Comparison of ENCODE assay signal across 20 cellular contexts in the genomic region with DNA sequence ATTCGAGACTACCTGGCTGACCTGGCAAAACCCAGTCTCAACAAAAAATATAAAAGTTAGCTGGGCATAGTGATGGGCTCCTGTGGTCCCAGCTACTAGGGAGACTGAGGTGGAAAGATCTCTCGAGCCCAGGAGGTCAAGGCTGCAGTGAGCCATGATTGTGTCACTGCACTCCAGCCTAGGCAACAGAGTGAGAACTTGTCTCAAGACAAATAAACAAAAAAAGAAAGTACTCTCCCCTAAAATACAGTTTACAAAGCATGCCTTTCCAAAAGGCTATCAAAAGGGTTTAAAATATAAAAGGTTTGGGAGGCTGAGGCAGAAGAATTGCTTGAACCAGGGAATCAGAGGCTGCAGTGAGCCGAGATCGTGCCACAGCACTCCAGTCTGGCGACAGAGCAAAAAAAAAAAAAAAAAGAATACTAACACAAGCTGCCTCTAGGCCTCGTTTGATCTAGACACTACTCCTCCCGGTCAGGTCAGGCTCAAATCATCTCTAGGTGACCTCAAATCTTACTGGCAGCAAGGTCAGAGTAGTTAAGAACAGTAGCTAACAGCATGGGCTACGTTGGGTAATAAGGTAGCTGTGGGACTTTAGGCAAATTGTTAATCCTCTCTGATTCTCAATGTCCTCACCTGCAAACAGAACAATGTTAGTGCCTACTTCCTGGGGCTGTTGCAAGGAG. TPM values are rescaled to one million over a fixed set of nuclear protein-coding genes. Genes with fewer than 3 reads are reported as not detected.
DNase-seq lines count a peak whose midpoint lies in the region; ATAC-seq, FAIRE-seq and TF ChIP-seq lines count a peak whose summit lies in the region.
"Had no signal": no experiment of that assay in that cellular context is flagged by ENCODE, and none has a peak within 500 bp of the region (broad histone marks: within the 10 kb centered on the region; RNA-seq: fewer than 3 reads in every experiment).

No MANE protein-coding gene starts in this region.

- no peaks in the 10 kb centered on the region for H3K27me3 ChIP-seq in CD4-positive, CD25-positive, alpha-beta regulatory T cell (ENCODE audit: control insufficient read depth, insufficient read depth, low read length)
- H3K27me3 ChIP-seq in HepG2 (ENCODE audit: control insufficient read depth in 1 of 2, insufficient read depth in 2 of 2, low read length in 2 of 2) = no peaks in the 10 kb centered on the region; a peak in 1 of 5 replicates
- no peaks in the 10 kb centered on the region for H3K27me3 ChIP-seq in stomach
- H3K27me3 ChIP-seq: left lung had no signal

- no peak overlapping the region for H3K4me3 ChIP-seq in CD4-positive, CD25-positive, alpha-beta regulatory T cell (ENCODE audit: low read depth, low read length)
- H3K4me3 ChIP-seq in HepG2 (replicated peaks in 1 of 3; ENCODE audit: insufficient read depth in 1 of 3, low read depth in 2 of 3, low read length in 3 of 3) = peak overlapping the region; percentile 43 to 66 (median 46)
- no peak overlapping the region for H3K4me3 ChIP-seq in stomach
- H3K4me3 ChIP-seq: left lung had no signal

- under 1% methylated on average over 8 of the region's 8 CpGs for WGBS in HepG2 (ENCODE audit: low lambda C conversion rate)
- WGBS in stomach, 5 donors = 71 to 78% (median 73%) methylated on average over 8 of the region's 8 CpGs

- no peaks in the 10 kb centered on the region for H3K79me2 ChIP-seq in HepG2 (ENCODE audit: insufficient read depth, low read length)
- H3K79me2 ChIP-seq: parathyroid adenoma had no signal

- H3K9me3 Mint-ChIP-seq in CD4-positive, CD25-positive, alpha-beta regulatory T cell = no peaks in the 10 kb centered on the region
- H3K9me3 Mint-ChIP-seq in WTC11 = no peaks in the 10 kb centered on the region
- H3K9me3 Mint-ChIP-seq: activated naive CD4-positive, alpha-beta T cell treated with anti-CD3 and anti-CD28 coated beads, Interleukin-2, amount 50 U/mL, for 72 hours; CD4-positive, alpha-beta T cell had no signal

- peak overlapping the region; percentile 92 for H3K4me2 ChIP-seq in HepG2 (ENCODE audit: low read depth, low read length)

- H3K27me3 Mint-ChIP-seq in CD4-positive, CD25-positive, alpha-beta regulatory T cell = no peaks in the 10 kb centered on the region
- H3K27me3 Mint-ChIP-seq in WTC11 (ENCODE audit: low read depth) = no peaks in the 10 kb centered on the region
- H3K27me3 Mint-ChIP-seq: CD4-positive, alpha-beta T cell had no signal

- in situ Hi-C loops in HepG2 (cut with HindIII; ENCODE audit: extremely low pct_ligation_motif_present, low pct_unique_long_range_greater_than_20kb) = no loop called here

- H3K4me1 ChIP-seq in CD4-positive, CD25-positive, alpha-beta regulatory T cell (ENCODE audit: control insufficient read depth, insufficient read depth, low read length, poor library complexity, severe bottlenecking) = peaks cover 25% of the 10 kb centered on the region
- H3K4me1 ChIP-seq in HepG2 (ENCODE audit: insufficient read depth, low read length) (peaks cover 63% of the 10 kb centered on the region), stomach (peaks cover 23 to 64% (median 43%) of the 10 kb centered on the region in 4 donors)

- H3K4me3 Mint-ChIP-seq in CD4-positive, CD25-positive, alpha-beta regulatory T cell = no peak overlapping the region
- no peak overlapping the region for H3K4me3 Mint-ChIP-seq in WTC11
- H3K4me3 Mint-ChIP-seq: CD4-positive, alpha-beta T cell had no signal

- peak overlapping the region; percentile 49 for H2AFZ ChIP-seq in HepG2 (ENCODE audit: low read length)
- H2AFZ ChIP-seq: parathyroid adenoma had no signal

- H3K9ac ChIP-seq in HepG2 (ENCODE audit: insufficient read depth, low read depth, low read length) = peak overlapping the region; percentile 57
- H3K9ac ChIP-seq: parathyroid adenoma had no signal

- no peak for TF ChIP-seq RAD21 in HepG2 (CRISPR knock-in tag; IDR thresholded peaks at IDR 0.05)

- no TSS peak for BruUV-seq in HepG2 (replicated peaks; lab: Mats Ljungman, UMichigan)

- POLR2A ChIA-PET in WTC11 (lab: Charles Lee) (no interaction called here), HepG2 (lab: Yijun Ruan, JAX) (interaction anchor here (0.7 to 3.3 kb wide), 7 partner anchors 10 to 107 kb away, joined by 3 to 41 read pairs (median 4); a partner anchor contains a TSS)

- no peak overlapping the region for H3K27ac ChIP-seq in CD4-positive, CD25-positive, alpha-beta regulatory T cell (ENCODE audit: insufficient read depth, low read length, poor library complexity, severe bottlenecking)
- H3K27ac ChIP-seq in HepG2 (ENCODE audit: extremely low read length, insufficient read depth, low read length) (peak overlapping the region; percentile 72), stomach (peak overlapping the region in 4 of 5 donors; percentile 79 to 89 (median 86))
- H3K27ac ChIP-seq: HL-60, left lung, parathyroid adenoma had no signal

- no peaks in the 10 kb centered on the region for H4K20me1 ChIP-seq in HepG2 (ENCODE audit: insufficient read depth, low read length)

- no peak for ATAC-seq in CD4-positive, CD25-positive, alpha-beta regulatory T cell (ENCODE audit: low read depth in 2 of 2)
- ATAC-seq in WTC11 = no peak
- peak; percentile 73 for ATAC-seq in HepG2
- ATAC-seq in GM18519 (IDR thresholded peaks at IDR 0.05; ENCODE audit: low FRiP score, unreplicated experiment) = no peak
- ATAC-seq in GM21576 (IDR thresholded peaks at IDR 0.05; ENCODE audit: unreplicated experiment) = no peak
- no peak for ATAC-seq in GM18907 (IDR thresholded peaks at IDR 0.05; ENCODE audit: unreplicated experiment)
- ATAC-seq: activated naive CD4-positive, alpha-beta T cell treated with anti-CD3 and anti-CD28 coated beads, Interleukin-2, amount 50 U/mL, for 72 hours; left lung had no signal

- TF ChIP-seq POLR2A in HepG2 (IDR thresholded peaks at IDR 0.05; ENCODE audit: insufficient read depth in 1 of 2, low read depth in 2 of 2, low read length in 2 of 2) (no peak), stomach (IDR thresholded peaks at IDR 0.05) (no peak)

- intact Hi-C loops in HepG2 (cut with micrococcal nuclease; ENCODE audit: unreplicated experiment) = no loop called here
- intact Hi-C loops in stomach (cut with DNase I; ENCODE audit: low total_unique reads) = no loop called here

- no peaks in the 10 kb centered on the region for H3K9me3 ChIP-seq in CD4-positive, CD25-positive, alpha-beta regulatory T cell (ENCODE audit: control insufficient read depth in 2 of 2, low read length in 2 of 2)
- H3K9me3 ChIP-seq in HepG2 (ENCODE audit: low read length) = no peaks in the 10 kb centered on the region
- H3K9me3 ChIP-seq in stomach = no peaks in the 10 kb centered on the region
- H3K9me3 ChIP-seq: left lung had no signal

- peaks cover 3% of the 10 kb centered on the region for H3K36me3 ChIP-seq in CD4-positive, CD25-positive, alpha-beta regulatory T cell (ENCODE audit: control insufficient read depth, insufficient read depth, low read length)
- H3K36me3 ChIP-seq in HepG2 (replicated peaks in 1 of 2; ENCODE audit: control insufficient read depth in 1 of 2, insufficient read depth in 2 of 2, low read length in 2 of 2) (no peaks in the 10 kb centered on the region), stomach (peaks cover 1 to 18% (median 17%) of the 10 kb centered on the region in 4 donors)

- TF ChIP-seq CTCF in WTC11 (IDR thresholded peaks at IDR 0.05) (no peak), HepG2 (CRISPR knock-in tag; IDR thresholded peaks at IDR 0.05) (no peak), stomach (IDR thresholded peaks at IDR 0.05) (no peak)

- peak overlapping the region in 2 of 3 donors; percentile 7 to 58 for H3K27ac Mint-ChIP-seq in CD4-positive, CD25-positive, alpha-beta regulatory T cell
- H3K27ac Mint-ChIP-seq in WTC11 = peak overlapping the region; percentile 74
- H3K27ac Mint-ChIP-seq: activated naive CD4-positive, alpha-beta T cell treated with anti-CD3 and anti-CD28 coated beads, Interleukin-2, amount 50 U/mL, for 72 hours; CD4-positive, alpha-beta T cell had no signal

- TF ChIP-seq EP300 in HepG2 (IDR thresholded peaks at IDR 0.05; ENCODE audit: low read depth in 2 of 2, low read length in 2 of 2) (no peak; a peak in 1 of 4 replicates), HepG2 (CRISPR knock-in tag; IDR thresholded peaks at IDR 0.05; ENCODE audit: borderline replicate concordance) (no peak), stomach (IDR thresholded peaks at IDR 0.05) (no peak)

- peaks cover 4% of the 10 kb centered on the region for H3K36me3 Mint-ChIP-seq in CD4-positive, CD25-positive, alpha-beta regulatory T cell
- H3K36me3 Mint-ChIP-seq in WTC11 = no peaks in the 10 kb centered on the region

- CTCF ChIA-PET in WTC11 (lab: Charles Lee) = interaction anchor here (0.9 to 3.7 kb wide), 8 partner anchors 9 to 136 kb away, joined by 3 to 34 read pairs (median 8); a partner anchor contains a TSS
- CTCF ChIA-PET in HepG2 (lab: Yijun Ruan, JAX; ENCODE audit: low intra/inter-chr PET ratio, low total read pairs) = no interaction called here

- FAIRE-seq in HepG2 (lab: Jason Lieb, UNC) = peak; percentile 72

- H3K4me1 Mint-ChIP-seq in CD4-positive, CD25-positive, alpha-beta regulatory T cell = peaks cover 6 to 25% (median 13%) of the 10 kb centered on the region in 4 donors
- peaks cover 31% of the 10 kb centered on the region for H3K4me1 Mint-ChIP-seq in WTC11

- no peak for DNase-seq in CD4-positive, CD25-positive, alpha-beta regulatory T cell
- DNase-seq in WTC11 (ENCODE audit: low spot score) (no peak), HepG2 (ENCODE audit: low spot score) (peak; percentile 77), stomach (no peak), T-helper 9 cell (no peak)
- DNase-seq: activated CD4-positive, alpha-beta T cell treated with anti-CD3 and anti-CD28 coated beads, Interleukin-2, amount 50 U/mL, for 4 hours; CD4-positive, alpha-beta T cell; DMS79; HCEC 1CT; NCI-H2081 treated with DMSO at 0.1 percent for 48 hours; Right ventricle myocardium superior; stimulated activated CD4-positive, alpha-beta T cell treated with anti-CD3 and anti-CD28 coated beads, Interleukin-4, amount 100 ng/mL, for 24 hours; substantia nigra had no signal

RNA-seq across cellular contexts. Expression of a gene that starts 9.3 kb away (rescaled TPM):
- total RNA-seq in CD4-positive, CD25-positive, alpha-beta regulatory T cell = 16.8 TPM
- polyA plus RNA-seq in CD4-positive, CD25-positive, alpha-beta regulatory T cell = 10 to 100 TPM in 3 of 4 donors, 1 to 10 TPM in 1; 7.8 to 14.7 (median 12.3) TPM
- total RNA-seq in WTC11 (2021) (11.9 to 13.4 TPM (median 12.4 TPM) in 3 replicates), HepG2 (2016; rRNA removed; fragmentation: Illumina TruSeq; extraction: Trizol) (6.0 and 6.6 TPM in 2 replicates), stomach (10 to 100 TPM in 2 of 5 donors, 1 to 10 TPM in 3; 1.8 to 40.3 (median 6.7) TPM)
- total RNA-seq in HepG2 (2016; cell fraction: cytosol; rRNA removed; fragmentation: Illumina TruSeq; extraction: Trizol; ENCODE audit: low read depth) = 3.1 and 4.1 TPM in 2 replicates
- total RNA-seq in HepG2 (2016; cell fraction: insoluble cytoplasmic fraction; rRNA removed; fragmentation: Illumina TruSeq; extraction: Trizol) = 6.0 and 6.4 TPM in 2 replicates
- total RNA-seq in HepG2 (2016; cell fraction: membrane; rRNA removed; fragmentation: Illumina TruSeq; extraction: Trizol) = 5.7 and 6.1 TPM in 2 replicates
- total RNA-seq in HepG2 (2016; cell fraction: nucleus; rRNA removed; fragmentation: Illumina TruSeq; extraction: Trizol) = 2.9 and 4.1 TPM in 2 replicates
- polyA plus RNA-seq in HepG2 (2011; rRNA removed) (6.9 TPM in 2 replicates), stomach (10 to 100 TPM in 1 of 3 donors, 1 to 10 TPM in 2; 7.0 to 10.3 (median 8.7) TPM)
- polyA plus RNA-seq in HepG2 (2011; cell fraction: cytosol; rRNA removed) = 4.9 and 6.4 TPM in 2 replicates
- polyA plus RNA-seq in HepG2 (2011; cell fraction: nucleus; rRNA removed) = 3.8 and 4.0 TPM in 2 replicates
- polyA plus RNA-seq in HepG2 (2012) = 3.0 and 3.8 TPM in 2 replicates
- 2.4 and 2.6 TPM in 2 replicates for polyA plus RNA-seq in HepG2 (2016; cell fraction: cytosol; fragmentation: Illumina TruSeq; extraction: Trizol; ENCODE audit: low read depth)
- 5.2 and 5.7 TPM in 2 replicates for polyA plus RNA-seq in HepG2 (2016; cell fraction: insoluble cytoplasmic fraction; fragmentation: Illumina TruSeq; extraction: Trizol; ENCODE audit: low read depth)
- 3.5 and 3.9 TPM in 2 replicates for polyA plus RNA-seq in HepG2 (2016; cell fraction: membrane; fragmentation: Illumina TruSeq; extraction: Trizol; ENCODE audit: low read depth)
- 4.9 and 5.1 TPM in 2 replicates for polyA plus RNA-seq in HepG2 (2016; cell fraction: nucleus; fragmentation: Illumina TruSeq; extraction: Trizol; ENCODE audit: insufficient read depth, low read depth)
- polyA minus RNA-seq in HepG2 (2011; rRNA and poly(A)+ RNA removed; ENCODE audit: low replicate concordance) = 8.2 and 13.2 TPM in 2 replicates
- polyA minus RNA-seq in HepG2 (2011; cell fraction: cytosol; rRNA and poly(A)+ RNA removed) = 3.2 and 6.0 TPM in 2 replicates
- 1.5 and 2.1 TPM in 2 replicates for polyA minus RNA-seq in HepG2 (2011; cell fraction: nucleus; rRNA and poly(A)+ RNA removed)

RNA-seq across cellular contexts. Expression of a gene that starts 10.2 kb away (rescaled TPM):
- 13.8 TPM for total RNA-seq in CD4-positive, CD25-positive, alpha-beta regulatory T cell
- 10 to 100 TPM; 11.3 to 12.0 (median 11.7) TPM for polyA plus RNA-seq in CD4-positive, CD25-positive, alpha-beta regulatory T cell
- total RNA-seq in WTC11 (2021) = 15.2 to 17.4 TPM (median 15.2 TPM) in 3 replicates
- total RNA-seq in HepG2 (2016; rRNA removed; fragmentation: Illumina TruSeq; extraction: Trizol) = 18.5 and 24.8 TPM in 2 replicates
- total RNA-seq in HepG2 (2016; cell fraction: cytosol; rRNA removed; fragmentation: Illumina TruSeq; extraction: Trizol; ENCODE audit: low read depth) = 4.5 and 5.1 TPM in 2 replicates
- 16.4 and 24.3 TPM in 2 replicates for total RNA-seq in HepG2 (2016; cell fraction: insoluble cytoplasmic fraction; rRNA removed; fragmentation: Illumina TruSeq; extraction: Trizol)
- total RNA-seq in HepG2 (2016; cell fraction: membrane; rRNA removed; fragmentation: Illumina TruSeq; extraction: Trizol) = 10.5 and 11.1 TPM in 2 replicates
- total RNA-seq in HepG2 (2016; cell fraction: nucleus; rRNA removed; fragmentation: Illumina TruSeq; extraction: Trizol) = 21.4 and 25.1 TPM in 2 replicates
- 10.5 and 16.7 TPM in 2 replicates for polyA plus RNA-seq in HepG2 (2011; rRNA removed)
- 10.7 and 11.2 TPM in 2 replicates for polyA plus RNA-seq in HepG2 (2011; cell fraction: cytosol; rRNA removed)
- polyA plus RNA-seq in HepG2 (2011; cell fraction: nucleus; rRNA removed) = 26.1 and 29.6 TPM in 2 replicates
- 12.9 and 15.5 TPM in 2 replicates for polyA plus RNA-seq in HepG2 (2012)
- 1.1 and 1.3 TPM in 2 replicates for polyA plus RNA-seq in HepG2 (2016; cell fraction: cytosol; fragmentation: Illumina TruSeq; extraction: Trizol; ENCODE audit: low read depth)
- polyA plus RNA-seq in HepG2 (2016; cell fraction: insoluble cytoplasmic fraction; fragmentation: Illumina TruSeq; extraction: Trizol; ENCODE audit: low read depth) = 11.6 and 13.1 TPM in 2 replicates
- 2.6 and 2.7 TPM in 2 replicates for polyA plus RNA-seq in HepG2 (2016; cell fraction: membrane; fragmentation: Illumina TruSeq; extraction: Trizol; ENCODE audit: low read depth)
- 31.1 and 36.4 TPM in 2 replicates for polyA plus RNA-seq in HepG2 (2016; cell fraction: nucleus; fragmentation: Illumina TruSeq; extraction: Trizol; ENCODE audit: insufficient read depth, low read depth)
- 20.5 and 28.1 TPM in 2 replicates for polyA minus RNA-seq in HepG2 (2011; rRNA and poly(A)+ RNA removed; ENCODE audit: low replicate concordance)
- polyA minus RNA-seq in HepG2 (2011; cell fraction: cytosol; rRNA and poly(A)+ RNA removed) = 10.0 and 10.2 TPM in 2 replicates
- 14.4 and 26.1 TPM in 2 replicates for polyA minus RNA-seq in HepG2 (2011; cell fraction: nucleus; rRNA and poly(A)+ RNA removed)
- total RNA-seq in stomach = 10 to 100 TPM; 12.3 to 37.1 (median 32.6) TPM
- polyA plus RNA-seq in stomach = 1 to 10 TPM; 7.9 to 9.2 (median 8.1) TPM

Comparison
In these comparisons a context has a peak if more than half of its experiments do, and no peak if none do; other contexts are left out.
1. H3K4me3 ChIP-seq: peak in HepG2 (3 of 3); none in CD4-positive, CD25-positive, alpha-beta regulatory T cell (single experiment) and stomach (0 of 4).